In genomic region chr9:95284152-95284551, GRCh38 we compare ENCODE assay signal across 21 cellular contexts. TPM values are rescaled to one million over a fixed set of nuclear protein-coding genes. Genes with fewer than 3 reads are reported as not detected.
A peak's percentile ranks its signal among the peaks of the same experiment; 100 is the strongest.
DNase-seq lines count a peak whose midpoint lies in the region; ATAC-seq and TF ChIP-seq lines count a peak whose summit lies in the region.
"Had no signal": no experiment of that assay in that cellular context is flagged by ENCODE, and none has a peak within 500 bp of the region (broad histone marks: within the 10 kb centered on the region; RNA-seq: fewer than 3 reads in every experiment).

No MANE protein-coding gene starts in this region.

- no peak for ATAC-seq in heart right ventricle
- ATAC-seq in HG02840 (IDR thresholded peaks at IDR 0.05; ENCODE audit: low FRiP score, unreplicated experiment): no peak
- ATAC-seq: activated CD8-positive, alpha-beta T cell treated with anti-CD3 and anti-CD28 coated beads for 36 hours had no signal

- intact Hi-C loops in heart right ventricle (cut with DNase I): no loop called here
- intact Hi-C loops in esophagus muscularis mucosa (cut with DNase I): no loop called here

- no peaks in the 10 kb centered on the region for H3K27me3 Mint-ChIP-seq in progenitor cell of endocrine pancreas
- H3K27me3 Mint-ChIP-seq: activated CD8-positive, alpha-beta T cell treated with anti-CD3 and anti-CD28 coated beads for 36 hours had no signal

- CTCF ChIA-PET in BJ (lab: Yijun Ruan, JAX): interaction anchor here (1.4 kb wide), 1 partner anchor 11 kb away, joined by 3 read pairs; no protein-coding TSS in a partner anchor

- 86 to 88% methylated on average over 4 of the region's 4 CpGs for WGBS in heart right ventricle, 2 donors
- 39% methylated on average over 4 of the region's 4 CpGs for WGBS in esophagus muscularis mucosa

- H3K27me3 ChIP-seq in BJ (ENCODE audit: control insufficient read depth, insufficient read depth, low read length) (no peaks in the 10 kb centered on the region), heart right ventricle (no peaks in the 10 kb centered on the region), esophagus muscularis mucosa (no peaks in the 10 kb centered on the region)
- H3K27me3 ChIP-seq: BE2C, foreskin keratinocyte, suprapubic skin had no signal

- TF ChIP-seq CTCF in BJ (IDR thresholded peaks at IDR 0.05; ENCODE audit: insufficient read depth, low read depth, low read length): no peak
- no peak for TF ChIP-seq CTCF in LNCaP clone FGC (IDR thresholded peaks at IDR 0.05; ENCODE audit: control insufficient read depth, extremely low read depth, insufficient read depth)
- no peak for TF ChIP-seq CTCF in progenitor cell of endocrine pancreas (IDR thresholded peaks at IDR 0.05; ENCODE audit: unreplicated experiment)
- no peak for TF ChIP-seq CTCF in heart right ventricle (IDR thresholded peaks at IDR 0.05)
- no peak for TF ChIP-seq CTCF in esophagus muscularis mucosa (IDR thresholded peaks at IDR 0.05)

- peak overlapping the region; percentile 13 for H3K27ac Mint-ChIP-seq in progenitor cell of endocrine pancreas
- H3K27ac Mint-ChIP-seq: activated CD8-positive, alpha-beta T cell treated with anti-CD3 and anti-CD28 coated beads for 36 hours had no signal

- peaks cover 14% of the 10 kb centered on the region for H3K9me3 Mint-ChIP-seq in progenitor cell of endocrine pancreas (ENCODE audit: low read depth)

- peaks cover 0 to 14% (median 0%) of the 10 kb centered on the region in 9 donors for H3K4me1 ChIP-seq in heart right ventricle
- H3K4me1 ChIP-seq in esophagus muscularis mucosa: peaks cover 0 to 27% (median 11%) of the 10 kb centered on the region in 4 donors
- H3K4me1 ChIP-seq: BE2C, foreskin keratinocyte, HAP-1, parathyroid adenoma, suprapubic skin had no signal

- no peak for TF ChIP-seq EP300 in esophagus muscularis mucosa (IDR thresholded peaks at IDR 0.05)

- TF ChIP-seq POLR2A in esophagus muscularis mucosa (IDR thresholded peaks at IDR 0.05; ENCODE audit: low read depth): no peak

- no peaks in the 10 kb centered on the region for H3K36me3 ChIP-seq in BJ (ENCODE audit: control insufficient read depth, insufficient read depth, low read length)
- H3K36me3 ChIP-seq in heart right ventricle: no peaks in the 10 kb centered on the region
- no peaks in the 10 kb centered on the region for H3K36me3 ChIP-seq in esophagus muscularis mucosa
- H3K36me3 ChIP-seq: BE2C, HAP-1, suprapubic skin had no signal

- H3K4me1 Mint-ChIP-seq in progenitor cell of endocrine pancreas (ENCODE audit: low read depth): peaks cover 7% of the 10 kb centered on the region

- H3K27ac ChIP-seq in heart right ventricle (no peak overlapping the region), esophagus muscularis mucosa (replicated peaks in 1 of 4) (peak overlapping the region in 1 of 4 donors; percentile 23)
- H3K27ac ChIP-seq: foreskin keratinocyte, parathyroid adenoma, suprapubic skin had no signal

- peaks cover 0 to 36% (median 22%) of the 10 kb centered on the region in 11 donors for H3K9me3 ChIP-seq in heart right ventricle
- peaks cover 0 to 13% (median 9%) of the 10 kb centered on the region in 4 donors for H3K9me3 ChIP-seq in esophagus muscularis mucosa
- H3K9me3 ChIP-seq: BE2C, HAP-1 had no signal

- H3K36me3 Mint-ChIP-seq in progenitor cell of endocrine pancreas (ENCODE audit: insufficient read depth): no peaks in the 10 kb centered on the region

- POLR2A ChIA-PET in BJ (lab: Charles Lee): no interaction called here

- no peak overlapping the region for H3K4me3 Mint-ChIP-seq in progenitor cell of endocrine pancreas (ENCODE audit: low read depth)
- H3K4me3 Mint-ChIP-seq: activated CD8-positive, alpha-beta T cell treated with anti-CD3 and anti-CD28 coated beads for 36 hours had no signal

- peak; percentile 39 for DNase-seq in BJ (ENCODE audit: low read depth)
- DNase-seq in LNCaP clone FGC (ENCODE audit: low read depth): peak; percentile 59
- DNase-seq in fibroblast of gingiva (ENCODE audit: low read depth): peak; percentile 93
- no peak for DNase-seq in progenitor cell of endocrine pancreas (ENCODE audit: low spot score, unreplicated experiment)
- DNase-seq in heart right ventricle: no peak
- no peak for DNase-seq in esophagus muscularis mucosa (ENCODE audit: extremely low spot score)
- no peak for DNase-seq in GM19240 (ENCODE audit: insufficient read length, low spot score)
- DNase-seq: activated CD8-positive, alpha-beta T cell treated with anti-CD3 and anti-CD28 coated beads for 36 hours; BE2C; DMS153; foreskin keratinocyte; Karpas-422; NCI-H1436 treated with DMSO at 0.1 percent for 48 hours; NCI-H510A treated with DMSO at 0.1 percent for 48 hours; Right ventricle myocardium superior; stimulated activated CD4-positive, alpha-beta T cell treated with anti-CD3 and anti-CD28 coated beads, Interleukin-4, amount 100 ng/mL, for 4 hours; stimulated activated CD8-positive, alpha-beta memory T cell treated with anti-CD3 and anti-CD28 coated beads, Interleukin-4, amount 100 ng/mL, for 48 hours had no signal

- H3K4me3 ChIP-seq in BJ (ENCODE audit: low read depth, low read length) (no peak overlapping the region), LNCaP clone FGC (ENCODE audit: low read depth, low read length) (peak overlapping the region; percentile 14), heart right ventricle (no peak overlapping the region), esophagus muscularis mucosa (no peak overlapping the region)
- H3K4me3 ChIP-seq: HAP-1, suprapubic skin had no signal

RNA-seq across cellular contexts. Expression of gene FANCC, which starts 33.4 kb away (rescaled TPM):
- polyA plus RNA-seq in BJ (2011; rRNA removed): 5.5 and 6.1 TPM in 2 replicates
- polyA minus RNA-seq in BJ (2011; rRNA and poly(A)+ RNA removed): 4.4 and 6.8 TPM in 2 replicates
- total RNA-seq in progenitor cell of endocrine pancreas: 28.5 and 28.9 TPM in 2 replicates
- total RNA-seq in heart right ventricle: 1 to 10 TPM; 3.1 to 6.8 (median 4.7) TPM
- polyA plus RNA-seq in heart right ventricle: 1 to 10 TPM; 2.9 to 3.9 TPM
- total RNA-seq in esophagus muscularis mucosa: 1 to 10 TPM; 5.3 to 9.5 (median 6.8) TPM

Comparison
In these comparisons a context has a peak if more than half of its experiments do, and no peak if none do; other contexts are left out.
1. DNase-seq: peak in BJ (single experiment), LNCaP clone FGC (single experiment) and fibroblast of gingiva (single experiment); none in progenitor cell of endocrine pancreas (single experiment), heart right ventricle (0 of 2), esophagus muscularis mucosa (single experiment) and GM19240 (single experiment).